Comparison of ENCODE assay signal across 15 cellular contexts in the genomic region with DNA sequence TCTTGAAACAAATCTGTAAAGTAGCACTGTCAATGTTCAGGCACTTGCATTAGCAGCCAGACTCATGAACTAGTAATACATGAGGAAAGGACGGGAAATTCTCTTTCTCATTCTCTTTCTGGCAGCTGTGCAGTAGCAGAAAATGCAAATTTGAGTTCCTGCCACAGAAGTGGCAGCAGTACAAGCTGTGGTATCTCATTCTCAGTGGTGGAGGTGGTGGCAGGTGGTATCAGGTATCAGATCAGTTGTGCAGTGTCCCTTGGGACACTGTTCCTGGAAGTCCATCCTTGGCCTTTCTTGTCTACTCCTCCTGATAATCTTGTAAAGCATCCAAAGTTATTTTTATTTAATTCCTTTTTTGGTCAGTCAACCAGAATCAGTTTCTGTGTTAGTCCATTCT.
DNase-seq lines count a peak whose midpoint lies in the region; ATAC-seq, FAIRE-seq and TF ChIP-seq lines count a peak whose summit lies in the region.
"Had no signal": no experiment of that assay in that cellular context is flagged by ENCODE, and none has a peak within 500 bp of the region (broad histone marks: within the 10 kb centered on the region; RNA-seq: fewer than 3 reads in every experiment).

No MANE protein-coding gene starts in this region.

- ATAC-seq in GM18870 (IDR thresholded peaks at IDR 0.05; ENCODE audit: unreplicated experiment) (peak; percentile 94), GM21619 (IDR thresholded peaks at IDR 0.05; ENCODE audit: unreplicated experiment) (peak; percentile 98), HG03175 (IDR thresholded peaks at IDR 0.05; ENCODE audit: unreplicated experiment) (peak; percentile 95)

- no peaks in the 10 kb centered on the region for H3K27me3 ChIP-seq in bronchial epithelial cell (ENCODE audit: control insufficient read depth, insufficient read depth, low read length)
- H3K27me3 ChIP-seq: hepatocyte, SJSA1, uterus had no signal

- no peaks in the 10 kb centered on the region for H3K36me3 ChIP-seq in bronchial epithelial cell (ENCODE audit: control insufficient read depth, insufficient read depth, low read length)
- H3K36me3 ChIP-seq: SJSA1, uterus had no signal

- peak; percentile 18 for FAIRE-seq in bronchial epithelial cell (lab: Jason Lieb, UNC)

- DNase-seq in bronchial epithelial cell (ENCODE audit: low read depth) (no peak), NCI-H510A treated with DMSO at 0.1 percent for 48 hours (lab: John Stamatoyannopoulos, UW) (no peak), DMS153 (lab: John Stamatoyannopoulos, UW) (no peak)
- DNase-seq in stimulated activated CD4-positive, alpha-beta T cell treated with anti-CD3 and anti-CD28 coated beads, Interleukin-15, amount 100 ng/mL, for 24 hours: no peak
- DNase-seq in stimulated activated CD4-positive, alpha-beta T cell treated with anti-CD3 and anti-CD28 coated beads, Interleukin-12 subunit alpha, Interleukin-12 subunit beta, amount 100 ng/mL, for 4 hours: no peak
- DNase-seq: activated CD4-positive, alpha-beta T cell treated with anti-CD3 and anti-CD28 coated beads, Interleukin-2, amount 50 U/mL, for 1 hour; activated naive CD8-positive, alpha-beta T cell treated with anti-CD3 and anti-CD28 coated beads, Interleukin-2, amount 10 ng/mL, durations not matched to agents 7 days and 5 days; COR-L47; effector CD8-positive, alpha-beta T cell; uterus had no signal

- H3K4me3 ChIP-seq in bronchial epithelial cell (ENCODE audit: low read depth, low read length): no peak overlapping the region
- H3K4me3 ChIP-seq: hepatocyte, SJSA1, uterus had no signal

- TF ChIP-seq CTCF in bronchial epithelial cell (IDR thresholded peaks at IDR 0.05; ENCODE audit: insufficient read depth, low read length, severe bottlenecking): no peak
